ENCODE assay signal across 1 cellular context in genomic region chr1:44842415-44842762, GRCh38.
TF ChIP-seq lines count a peak whose summit lies in the region.

No MANE protein-coding gene starts in this region.

TF ChIP-seq in H1, 55 proteins besides CTCF, POLR2A, EP300 and RAD21:
- TF ChIP-seq CHD7 (IDR thresholded peaks at IDR 0.05; ENCODE audit: insufficient replicate concordance, low read length) (no peak), TBP (IDR thresholded peaks at IDR 0.05; ENCODE audit: low read depth, low read length) (no peak), RNF2 (IDR thresholded peaks at IDR 0.05; ENCODE audit: borderline replicate concordance, low read depth, low read length, missing control alignments, poor library complexity, severe bottlenecking) (no peak), ATF3 (IDR thresholded peaks at IDR 0.05; ENCODE audit: insufficient read depth, low read depth, low read length) (no peak), SUZ12 (IDR thresholded peaks at IDR 0.05; ENCODE audit: low read length) (no peak), GABPA (IDR thresholded peaks at IDR 0.05; ENCODE audit: borderline replicate concordance, insufficient read depth, low read length) (no peak), NANOG (IDR thresholded peaks at IDR 0.05; ENCODE audit: insufficient read depth, low read depth, low read length, poor library complexity, severe bottlenecking) (no peak), E2F6 (IDR thresholded peaks at IDR 0.05) (no peak), ZNF274 (IDR thresholded peaks at IDR 0.05; ENCODE audit: borderline replicate concordance, extremely low read depth, low read length) (no peak), SRF (IDR thresholded peaks at IDR 0.05; ENCODE audit: low read depth, low read length) (no peak), BCL11A (IDR thresholded peaks at IDR 0.05; ENCODE audit: low read depth in 2 of 2, low read length in 2 of 2) (no peak), PHF8 (conservative IDR thresholded peaks at IDR 0.05; ENCODE audit: low read depth, low read length) (no peak), CHD1 (IDR thresholded peaks at IDR 0.05; ENCODE audit: low read depth, low read length) (no peak), TCF12 (IDR thresholded peaks at IDR 0.05; ENCODE audit: low read depth, low read length) (no peak), MAX (IDR thresholded peaks at IDR 0.05) (no peak), TAF7 (optimal IDR thresholded peaks at IDR 0.05; ENCODE audit: borderline replicate concordance, low read depth, low read length) (no peak), POLR2AphosphoS5 (IDR thresholded peaks at IDR 0.05; ENCODE audit: low read depth, low read length) (no peak), SIN3A (conservative IDR thresholded peaks at IDR 0.05 in 1 of 2, IDR thresholded peaks at IDR 0.05 in 1 of 2; ENCODE audit: low read depth in 1 of 2, low read length in 2 of 2) (no peak), FOSL1 (IDR thresholded peaks at IDR 0.05; ENCODE audit: insufficient read depth, low read depth, low read length) (no peak)
